ENCODE assay signal across 8 cellular contexts in genomic region chr17:35587074-35587961, GRCh38. TPM values are rescaled to one million over a fixed set of nuclear protein-coding genes. Genes with fewer than 3 reads are reported as not detected.
A peak's percentile ranks its signal among the peaks of the same experiment; 100 is the strongest.
DNase-seq lines count a peak whose midpoint lies in the region; ATAC-seq, FAIRE-seq and TF ChIP-seq lines count a peak whose summit lies in the region.

Gene AP2B1 (plus strand): TSS chr17:35587322. CDS start chr17:35594031, 6,709 bp downstream.

- H3K4me3 ChIP-seq in BE2C (ENCODE audit: low read depth, low read length) (peak within 1 kb of the TSS; percentile 100), coronary artery (peak within 1 kb of the TSS; percentile 98)

- peaks cover 3% of the 10 kb centered on the region for H3K4me1 ChIP-seq in BE2C

- peak; percentile 99 for FAIRE-seq in GM19239 (lab: Jason Lieb, UNC)

- peaks cover 12% of the 10 kb centered on the region for H3K27me3 Mint-ChIP-seq in activated CD4-positive, alpha-beta T cell treated with anti-CD3 and anti-CD28 coated beads, Interleukin-2, amount 10 ng/mL, durations not matched to agents 24 days and 14 days

- H3K36me3 Mint-ChIP-seq in activated CD4-positive, alpha-beta T cell treated with anti-CD3 and anti-CD28 coated beads, Interleukin-2, amount 10 ng/mL, durations not matched to agents 24 days and 14 days (ENCODE audit: low read depth), result peaks cover 8% of the 10 kb centered on the region

- H3K27me3 ChIP-seq in BE2C, result peaks cover 9% of the 10 kb centered on the region; the same call in 1 of the 2 replicates

- no peaks in the 10 kb centered on the region for H3K9me3 Mint-ChIP-seq in activated CD4-positive, alpha-beta T cell treated with anti-CD3 and anti-CD28 coated beads, Interleukin-2, amount 10 ng/mL, durations not matched to agents 24 days and 14 days

- H3K4me3 Mint-ChIP-seq in activated CD4-positive, alpha-beta T cell treated with anti-CD3 and anti-CD28 coated beads, Interleukin-2, amount 10 ng/mL, durations not matched to agents 24 days and 14 days, result peak within 1 kb of the TSS; percentile 98

- no peaks in the 10 kb centered on the region for H3K9me3 ChIP-seq in BE2C

- intact Hi-C loops in activated CD4-positive, alpha-beta T cell treated with anti-CD3 and anti-CD28 coated beads, Interleukin-2, amount 10 ng/mL, durations not matched to agents 24 days and 14 days (cut with micrococcal nuclease), result loop anchor here (1.0 to 10.0 kb wide), 5 partner anchors 9 to 957 kb away; partner anchors contain the start of genes GGNBP2, PEX12 and SLFN12L
- intact Hi-C loops in left colon (cut with DNase I, micrococcal nuclease), result no loop called here

- H3K36me3 ChIP-seq in BE2C, result no peaks in the 10 kb centered on the region

- H3K27ac Mint-ChIP-seq in activated CD4-positive, alpha-beta T cell treated with anti-CD3 and anti-CD28 coated beads, Interleukin-2, amount 10 ng/mL, durations not matched to agents 24 days and 14 days, result peak within 1 kb of the TSS; percentile 98

- DNase-seq in BE2C (peak; percentile 90), GM19239 (ENCODE audit: insufficient read length, low spot score) (peak; percentile 79), NCI-H526 treated with DMSO at 0.1 percent for 48 hours (lab: John Stamatoyannopoulos, UW) (peak; percentile 90), coronary artery (ENCODE audit: low spot score) (peak; percentile 97), left colon (peak; percentile 91 to 95)
- DNase-seq in activated CD4-positive, alpha-beta T cell treated with anti-CD3 and anti-CD28 coated beads, Interleukin-2, amount 10 ng/mL, durations not matched to agents 24 days and 14 days, result peak; percentile 99
- peak; percentile 94 for DNase-seq in stimulated activated CD4-positive, alpha-beta T cell treated with anti-CD3 and anti-CD28 coated beads, Interleukin-1b, Interleukin-23, amount 100 ng/mL, for 48 hours

- TF ChIP-seq CTCF in BE2C (IDR thresholded peaks at IDR 0.05; ENCODE audit: low read depth, low read length) (no peak), coronary artery (IDR thresholded peaks at IDR 0.05) (no peak)

- peak within 1 kb of the TSS; percentile 93 to 95 for H3K27ac ChIP-seq in coronary artery

- peak; percentile 82 for ATAC-seq in HG03460 (IDR thresholded peaks at IDR 0.05; ENCODE audit: unreplicated experiment)
- peak; percentile 85 for ATAC-seq in left colon

- H3K4me1 Mint-ChIP-seq in activated CD4-positive, alpha-beta T cell treated with anti-CD3 and anti-CD28 coated beads, Interleukin-2, amount 10 ng/mL, durations not matched to agents 24 days and 14 days, result peaks cover 24% of the 10 kb centered on the region

RNA-seq across cellular contexts. Expression of gene AP2B1, which starts in this region (rescaled TPM):
- 121 TPM for polyA plus RNA-seq in BE2C (2012; ENCODE audit: insufficient read depth, insufficient read length, low read depth)
- 164 and 172 TPM in 2 replicates for total RNA-seq in activated CD4-positive, alpha-beta T cell treated with anti-CD3 and anti-CD28 coated beads, Interleukin-2, amount 10 ng/mL, durations not matched to agents 24 days and 14 days
- 100 to 1,000 TPM; 154 to 190 TPM for total RNA-seq in left colon

Comparison
In these comparisons a context has a peak if more than half of its experiments do, and no peak if none do; other contexts are left out.
1. Peak in every context shown above with its lines: DNase-seq, ATAC-seq, H3K4me3 ChIP-seq and H3K27ac ChIP-seq.